Comparison of ENCODE assay signal across 2 cellular contexts in genomic region chr1:55326496-55326895, GRCh38.
TF ChIP-seq lines count a peak whose summit lies in the region.

No MANE protein-coding gene starts in this region.

TF ChIP-seq in GM23338, 12 proteins besides CTCF, POLR2A, EP300 and RAD21:
- TF ChIP-seq POLR2AphosphoS5 (IDR thresholded peaks at IDR 0.05; ENCODE audit: low read depth) (no peak), ZNF331 (CRISPR knock-in tag; IDR thresholded peaks at IDR 0.05; ENCODE audit: low read depth) (no peak)

TF ChIP-seq in H1, 55 proteins besides CTCF, POLR2A, EP300 and RAD21:
- TF ChIP-seq CHD1 (IDR thresholded peaks at IDR 0.05; ENCODE audit: low read depth, low read length) = no peak
- TF ChIP-seq PHF8 (conservative IDR thresholded peaks at IDR 0.05; ENCODE audit: low read depth, low read length) = no peak
- TF ChIP-seq BRCA1 (IDR thresholded peaks at IDR 0.05; ENCODE audit: low read depth, low read length) = no peak
